Comparison of ENCODE assay signal across 2 cellular contexts in genomic region chr11:4576880-4577279, GRCh38.
TF ChIP-seq lines count a peak whose summit lies in the region.

No MANE protein-coding gene starts in this region.

TF ChIP-seq in HEK293, 187 proteins besides CTCF, POLR2A, EP300 and RAD21:
- TF ChIP-seq KLF16 (tag by site-specific recombination; IDR thresholded peaks at IDR 0.05) (no peak), ZNF324 (tag by site-specific recombination; IDR thresholded peaks at IDR 0.05) (no peak), ZNF791 (tag by site-specific recombination; IDR thresholded peaks at IDR 0.05) (no peak), SCRT2 (tag by site-specific recombination; IDR thresholded peaks at IDR 0.05) (peak; percentile 70)
TF ChIP-seq in HEK293: peak in this region for 1.

TF ChIP-seq in K562, 482 proteins besides CTCF, POLR2A, EP300 and RAD21:
- no peak for TF ChIP-seq TFE3 (CRISPR knock-in tag; IDR thresholded peaks at IDR 0.05)
- TF ChIP-seq MEIS2 (IDR thresholded peaks at IDR 0.05; ENCODE audit: partially characterized antibody), result peak; percentile 7
- no peak for TF ChIP-seq CEBPG (CRISPR knock-in tag; IDR thresholded peaks at IDR 0.05)
- TF ChIP-seq CEBPG (tag; conservative IDR thresholded peaks at IDR 0.05 in 1 of 2, IDR thresholded peaks at IDR 0.05 in 1 of 2), result peak in 1 of 2 experiments; percentile 77; a peak in 2 of 4 replicates
TF ChIP-seq in K562: peak in this region for 2.
